Comparison of ENCODE assay signal across 16 cellular contexts in genomic region chr10:62175256-62175655, GRCh38.
DNase-seq lines count a peak whose midpoint lies in the region; ATAC-seq, FAIRE-seq and TF ChIP-seq lines count a peak whose summit lies in the region.
"Had no signal": no experiment of that assay in that cellular context is flagged by ENCODE, and none has a peak within 500 bp of the region (broad histone marks: within the 10 kb centered on the region; RNA-seq: fewer than 3 reads in every experiment).

No MANE protein-coding gene starts in this region.

- peak overlapping the region; percentile 17 for H3K27ac Mint-ChIP-seq in activated CD8-positive, alpha-beta T cell treated with anti-CD3 and anti-CD28 coated beads, Interleukin-2, amount 10 ng/mL, durations not matched to agents 7 days and 5 days
- H3K27ac Mint-ChIP-seq in activated CD8-positive, alpha-beta T cell treated with anti-CD3 and anti-CD28 coated beads for 36 hours = no peak overlapping the region
- H3K27ac Mint-ChIP-seq in dendritic cell treated with granulocyte-macrophage colony-stimulating factor and Interleukin-4, amounts not matched to agents 40 ng/mL and 50 ng/mL, for 4 days = peak overlapping the region; percentile 69

- no peak overlapping the region for H3K4me3 ChIP-seq in kidney (ENCODE audit: low read length in 2 of 2)
- H3K4me3 ChIP-seq: A549, K562 had no signal

- no peak for ATAC-seq in activated CD8-positive, alpha-beta T cell treated with anti-CD3 and anti-CD28 coated beads, Interleukin-2, amount 10 ng/mL, durations not matched to agents 7 days and 5 days
- no peak for ATAC-seq in activated CD8-positive, alpha-beta T cell treated with anti-CD3 and anti-CD28 coated beads for 36 hours
- ATAC-seq: A549, K562 had no signal

- CTCF ChIA-PET in activated CD8-positive, alpha-beta T cell treated with anti-CD3 and anti-CD28 coated beads, Interleukin-2, amount 10 ng/mL, durations not matched to agents 7 days and 5 days (lab: Charles Lee) = no interaction called here
- CTCF ChIA-PET in activated CD8-positive, alpha-beta T cell treated with anti-CD3 and anti-CD28 coated beads for 36 hours (lab: Charles Lee) = interaction anchor here (1.3 kb wide), 1 partner anchor 70 kb away, joined by 4 read pairs; no protein-coding TSS in a partner anchor

- intact Hi-C loops in activated CD8-positive, alpha-beta T cell treated with anti-CD3 and anti-CD28 coated beads for 36 hours (cut with micrococcal nuclease) = no loop called here
- intact Hi-C loops in dendritic cell treated with granulocyte-macrophage colony-stimulating factor and Interleukin-4, amounts not matched to agents 40 ng/mL and 50 ng/mL, for 4 days (cut with micrococcal nuclease) = no loop called here
- intact Hi-C loops in kidney (cut with DNase I) = no loop called here

- FAIRE-seq in H54 (lab: Jason Lieb, UNC) (peak; percentile 58), kidney (lab: Jason Lieb, UNC) (peak; percentile 27)
- FAIRE-seq: A549, GM12892, H1, K562 had no signal

- no peak overlapping the region for H3K9ac ChIP-seq in kidney (ENCODE audit: low read length in 2 of 2)

- TF ChIP-seq POLR2A in H54 (IDR thresholded peaks at IDR 0.05; ENCODE audit: low read depth, low read length) = no peak

- H3K4me3 Mint-ChIP-seq in activated CD8-positive, alpha-beta T cell treated with anti-CD3 and anti-CD28 coated beads, Interleukin-2, amount 10 ng/mL, durations not matched to agents 7 days and 5 days = peak overlapping the region; percentile 23
- no peak overlapping the region for H3K4me3 Mint-ChIP-seq in activated CD8-positive, alpha-beta T cell treated with anti-CD3 and anti-CD28 coated beads for 36 hours
- no peak overlapping the region for H3K4me3 Mint-ChIP-seq in dendritic cell treated with granulocyte-macrophage colony-stimulating factor and Interleukin-4, amounts not matched to agents 40 ng/mL and 50 ng/mL, for 4 days

- TF ChIP-seq CTCF in activated CD8-positive, alpha-beta T cell treated with anti-CD3 and anti-CD28 coated beads for 36 hours (IDR thresholded peaks at IDR 0.05) = no peak
- TF ChIP-seq CTCF in kidney (IDR thresholded peaks at IDR 0.05; ENCODE audit: borderline replicate concordance, extremely low read depth, insufficient read depth) = no peak

- POLR2A ChIA-PET in activated CD8-positive, alpha-beta T cell treated with anti-CD3 and anti-CD28 coated beads, Interleukin-2, amount 10 ng/mL, durations not matched to agents 7 days and 5 days (lab: Charles Lee) = no interaction called here
- POLR2A ChIA-PET in activated CD8-positive, alpha-beta T cell treated with anti-CD3 and anti-CD28 coated beads for 36 hours (lab: Charles Lee) = no interaction called here

- peaks cover 68% of the 10 kb centered on the region for H3K36me3 Mint-ChIP-seq in activated CD8-positive, alpha-beta T cell treated with anti-CD3 and anti-CD28 coated beads, Interleukin-2, amount 10 ng/mL, durations not matched to agents 7 days and 5 days (ENCODE audit: low read depth)
- peaks cover 29% of the 10 kb centered on the region for H3K36me3 Mint-ChIP-seq in activated CD8-positive, alpha-beta T cell treated with anti-CD3 and anti-CD28 coated beads for 36 hours (ENCODE audit: low read depth)
- H3K36me3 Mint-ChIP-seq in dendritic cell treated with granulocyte-macrophage colony-stimulating factor and Interleukin-4, amounts not matched to agents 40 ng/mL and 50 ng/mL, for 4 days (ENCODE audit: low read depth) = peaks cover 28% of the 10 kb centered on the region

- no peaks in the 10 kb centered on the region for H3K36me3 ChIP-seq in kidney (ENCODE audit: control insufficient read depth in 1 of 2, insufficient read depth in 2 of 2, low read length in 2 of 2)

- H3K27ac ChIP-seq in kidney (ENCODE audit: low read depth in 2 of 2, low read length in 2 of 2) (no peak overlapping the region), caudate nucleus (ENCODE audit: low read depth, low read length) (no peak overlapping the region)
- H3K27ac ChIP-seq: A549, C4-2B had no signal

- H3K27me3 Mint-ChIP-seq in activated CD8-positive, alpha-beta T cell treated with anti-CD3 and anti-CD28 coated beads, Interleukin-2, amount 10 ng/mL, durations not matched to agents 7 days and 5 days (ENCODE audit: low read depth) = no peaks in the 10 kb centered on the region
- H3K27me3 Mint-ChIP-seq in activated CD8-positive, alpha-beta T cell treated with anti-CD3 and anti-CD28 coated beads for 36 hours = no peaks in the 10 kb centered on the region
- no peaks in the 10 kb centered on the region for H3K27me3 Mint-ChIP-seq in dendritic cell treated with granulocyte-macrophage colony-stimulating factor and Interleukin-4, amounts not matched to agents 40 ng/mL and 50 ng/mL, for 4 days

- H3K9me3 Mint-ChIP-seq in activated CD8-positive, alpha-beta T cell treated with anti-CD3 and anti-CD28 coated beads, Interleukin-2, amount 10 ng/mL, durations not matched to agents 7 days and 5 days (ENCODE audit: insufficient read depth) = peaks cover 51% of the 10 kb centered on the region
- H3K9me3 Mint-ChIP-seq in activated CD8-positive, alpha-beta T cell treated with anti-CD3 and anti-CD28 coated beads for 36 hours = peaks cover 32% of the 10 kb centered on the region
- H3K9me3 Mint-ChIP-seq in dendritic cell treated with granulocyte-macrophage colony-stimulating factor and Interleukin-4, amounts not matched to agents 40 ng/mL and 50 ng/mL, for 4 days = peaks cover 26% of the 10 kb centered on the region

- peaks cover 6 to 8% of the 10 kb centered on the region in 2 donors for H3K9me3 ChIP-seq in kidney (ENCODE audit: control insufficient read depth in 1 of 2, low read length in 2 of 2)

- H3K4me1 Mint-ChIP-seq in activated CD8-positive, alpha-beta T cell treated with anti-CD3 and anti-CD28 coated beads, Interleukin-2, amount 10 ng/mL, durations not matched to agents 7 days and 5 days (ENCODE audit: low read depth) = peaks cover 46% of the 10 kb centered on the region
- H3K4me1 Mint-ChIP-seq in activated CD8-positive, alpha-beta T cell treated with anti-CD3 and anti-CD28 coated beads for 36 hours (ENCODE audit: low read depth) = peaks cover 20% of the 10 kb centered on the region
- H3K4me1 Mint-ChIP-seq in dendritic cell treated with granulocyte-macrophage colony-stimulating factor and Interleukin-4, amounts not matched to agents 40 ng/mL and 50 ng/mL, for 4 days (ENCODE audit: low read depth) = peaks cover 15% of the 10 kb centered on the region

- H3K4me1 ChIP-seq in kidney (ENCODE audit: control insufficient read depth in 1 of 2, insufficient read depth in 1 of 2, low read depth in 1 of 2, low read length in 2 of 2) = no peaks in the 10 kb centered on the region
- H3K4me1 ChIP-seq: A549 had no signal

- no peak for DNase-seq in activated CD8-positive, alpha-beta T cell treated with anti-CD3 and anti-CD28 coated beads, Interleukin-2, amount 10 ng/mL, durations not matched to agents 7 days and 5 days
- DNase-seq in activated CD8-positive, alpha-beta T cell treated with anti-CD3 and anti-CD28 coated beads for 36 hours = no peak
- DNase-seq in H54 (ENCODE audit: insufficient read length, low spot score) (no peak), kidney (no peak), dermis blood vessel endothelial cell (no peak), caudate nucleus (lab: John Stamatoyannopoulos, UW) (no peak)
- DNase-seq: DMS153, NCI-H1417, NCI-H187 treated with DMSO at 0.1 percent for 48 hours, NCI-H69 had no signal
